8 cellular contexts compared by ENCODE assay signal in the genomic region with DNA sequence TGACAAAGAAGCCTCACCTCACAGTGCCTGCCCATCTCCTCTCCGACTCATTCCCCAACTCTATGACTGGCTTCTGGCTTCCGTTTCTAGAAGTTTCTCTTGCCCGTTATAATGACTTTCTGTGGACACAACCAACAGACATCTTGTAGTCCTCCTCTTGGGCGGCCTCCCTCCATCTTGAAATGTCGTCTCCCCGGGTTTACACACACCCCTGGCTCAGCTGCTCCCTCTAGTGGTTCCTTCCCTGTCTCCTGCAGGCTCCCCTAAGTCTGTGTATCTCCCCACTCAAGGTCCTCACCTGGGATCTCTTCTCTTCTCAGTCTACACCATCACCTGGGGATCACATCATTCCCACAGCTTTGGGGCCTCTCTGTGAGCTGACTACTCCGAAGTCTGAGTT.
DNase-seq lines count a peak whose midpoint lies in the region; ATAC-seq, FAIRE-seq and TF ChIP-seq lines count a peak whose summit lies in the region.

No MANE protein-coding gene starts in this region.

- H3K27me3 Mint-ChIP-seq in Calu3 (ENCODE audit: unreplicated experiment): no peaks in the 10 kb centered on the region

- H3K9me3 ChIP-seq in right cardiac atrium (ENCODE audit: control insufficient read depth, low read length) (no peaks in the 10 kb centered on the region), esophagus squamous epithelium (no peaks in the 10 kb centered on the region), vagina (no peaks in the 10 kb centered on the region)

- no peak overlapping the region for H3K27ac Mint-ChIP-seq in Calu3 (ENCODE audit: unreplicated experiment)

- WGBS in right cardiac atrium: 94% methylated on average over 7 of the region's 7 CpGs
- WGBS in esophagus squamous epithelium, 2 donors: 87 to 92% methylated on average over 7 of the region's 7 CpGs

- no peak overlapping the region for H3K4me3 Mint-ChIP-seq in Calu3 (ENCODE audit: low read depth, unreplicated experiment)

- H3K4me3 ChIP-seq in right cardiac atrium (ENCODE audit: low read length) (no peak overlapping the region), esophagus squamous epithelium (no peak overlapping the region), vagina (no peak overlapping the region)

- BruUV-seq in Calu3 (replicated peaks; lab: Mats Ljungman, UMichigan): no TSS peak

- ATAC-seq in HG03196 (IDR thresholded peaks at IDR 0.05; ENCODE audit: unreplicated experiment) (peak; percentile 77), right cardiac atrium (peak; percentile 22 to 32)

- H3K27ac ChIP-seq in right cardiac atrium (ENCODE audit: low read length) (no peak overlapping the region), esophagus squamous epithelium (no peak overlapping the region), vagina (no peak overlapping the region)

- H3K36me3 ChIP-seq in esophagus squamous epithelium (no peaks in the 10 kb centered on the region), vagina (no peaks in the 10 kb centered on the region)

- H3K4me1 ChIP-seq in right cardiac atrium (ENCODE audit: control insufficient read depth, insufficient read depth, low read length) (no peaks in the 10 kb centered on the region), esophagus squamous epithelium (peaks cover 0 to 14% (median 0%) of the 10 kb centered on the region in 3 donors), vagina (no peaks in the 10 kb centered on the region)

- DNase-seq in Calu3 (peak; percentile 30), GM19239 (ENCODE audit: insufficient read length, low spot score) (peak; percentile 51), SK-MEL-5 (ENCODE audit: low read depth, low spot score) (peak; percentile 63), right cardiac atrium (no peak), esophagus squamous epithelium (lab: John Stamatoyannopoulos, UW) (no peak), SW 1271 (lab: John Stamatoyannopoulos, UW) (no peak), vagina (ENCODE audit: extremely low spot score in 2 of 2) (no peak)

- peaks cover 4% of the 10 kb centered on the region for H3K9me3 Mint-ChIP-seq in Calu3 (ENCODE audit: low read depth, unreplicated experiment)

- in situ Hi-C loops in SK-MEL-5 (cut with HindIII; ENCODE audit: low pct_unique_long_range_greater_than_20kb, low sequenced_read_pairs): no loop called here

- no peaks in the 10 kb centered on the region for H3K27me3 ChIP-seq in right cardiac atrium (ENCODE audit: control insufficient read depth, insufficient read depth)
- H3K27me3 ChIP-seq in esophagus squamous epithelium: no peaks in the 10 kb centered on the region
- no peaks in the 10 kb centered on the region for H3K27me3 ChIP-seq in vagina

- H3K4me1 Mint-ChIP-seq in Calu3 (ENCODE audit: low read depth, unreplicated experiment): no peaks in the 10 kb centered on the region

- H3K36me3 Mint-ChIP-seq in Calu3 (ENCODE audit: insufficient read depth, unreplicated experiment): no peaks in the 10 kb centered on the region

- TF ChIP-seq CTCF in Calu3 (IDR thresholded peaks at IDR 0.05; ENCODE audit: unreplicated experiment): peak; percentile 23
- TF ChIP-seq CTCF in esophagus squamous epithelium (IDR thresholded peaks at IDR 0.05): peak in 1 of 6 experiments; percentile 38
- TF ChIP-seq CTCF in vagina (IDR thresholded peaks at IDR 0.05): no peak

- CTCF ChIA-PET in Calu3 (lab: Charles Lee): no interaction called here

- peak; percentile 72 for FAIRE-seq in GM19239 (lab: Jason Lieb, UNC)

- intact Hi-C loops in Calu3 (cut with micrococcal nuclease; ENCODE audit: unreplicated experiment): no loop called here
- intact Hi-C loops in right cardiac atrium (cut with DNase I): no loop called here
- intact Hi-C loops in esophagus squamous epithelium (cut with DNase I): no loop called here
- intact Hi-C loops in vagina (cut with DNase I): no loop called here

- TF ChIP-seq POLR2A in esophagus squamous epithelium (IDR thresholded peaks at IDR 0.05) (no peak), vagina (IDR thresholded peaks at IDR 0.05) (no peak)

Comparison
In these comparisons a context has a peak if more than half of its experiments do, and no peak if none do; other contexts are left out.
1. DNase-seq: peak in Calu3 (single experiment), GM19239 (single experiment) and SK-MEL-5 (single experiment); none in right cardiac atrium (0 of 3), esophagus squamous epithelium (single experiment), SW 1271 (0 of 2) and vagina (0 of 2).